ENCODE assay signal across 1 cellular context in the genomic region with DNA sequence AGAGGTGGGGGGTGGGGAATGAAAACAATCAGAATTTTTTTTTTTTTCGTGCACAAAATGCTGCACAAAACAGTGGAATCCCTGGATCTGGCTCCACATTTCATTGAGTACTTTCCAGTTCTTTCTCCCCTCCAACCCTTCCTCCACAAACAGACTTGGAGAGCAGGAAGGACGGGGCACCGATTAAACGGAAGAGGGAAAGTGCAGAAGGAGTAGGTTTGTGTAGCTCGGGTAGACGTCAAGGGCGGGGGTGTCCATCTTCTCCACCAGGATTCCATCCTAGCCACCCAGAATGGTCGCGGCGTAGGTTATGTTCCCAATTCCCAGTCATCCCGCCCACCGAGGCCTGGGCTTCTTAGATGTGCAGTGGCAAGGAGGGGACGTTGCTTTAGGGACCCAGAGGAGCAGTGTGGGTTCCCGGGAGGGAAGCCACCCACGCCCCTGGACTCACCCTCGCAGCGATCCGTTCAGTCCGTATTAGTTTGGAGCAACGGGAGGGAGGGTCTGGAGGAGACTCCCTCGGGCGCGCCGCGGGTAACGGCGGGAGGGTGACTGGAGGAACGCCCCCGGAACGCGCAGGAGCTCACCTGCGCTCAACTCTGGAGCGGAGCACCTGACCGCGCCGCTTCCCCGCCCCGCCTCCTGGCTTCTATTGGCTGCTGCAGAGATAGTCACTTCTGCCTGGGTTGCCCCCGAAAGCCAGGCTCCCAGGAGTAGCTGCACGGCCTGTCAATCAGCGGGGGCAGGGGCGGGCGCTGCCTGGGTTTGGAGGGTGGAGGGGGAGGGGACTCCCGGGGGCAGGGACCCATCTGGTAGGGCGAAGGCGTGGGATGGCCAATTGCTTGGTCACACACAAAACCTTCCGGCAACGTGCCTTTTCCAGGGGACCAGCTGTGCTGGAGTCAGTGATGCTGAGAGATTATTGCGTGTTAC.
TF ChIP-seq lines count a peak whose summit lies in the region.

A gene with protein sequence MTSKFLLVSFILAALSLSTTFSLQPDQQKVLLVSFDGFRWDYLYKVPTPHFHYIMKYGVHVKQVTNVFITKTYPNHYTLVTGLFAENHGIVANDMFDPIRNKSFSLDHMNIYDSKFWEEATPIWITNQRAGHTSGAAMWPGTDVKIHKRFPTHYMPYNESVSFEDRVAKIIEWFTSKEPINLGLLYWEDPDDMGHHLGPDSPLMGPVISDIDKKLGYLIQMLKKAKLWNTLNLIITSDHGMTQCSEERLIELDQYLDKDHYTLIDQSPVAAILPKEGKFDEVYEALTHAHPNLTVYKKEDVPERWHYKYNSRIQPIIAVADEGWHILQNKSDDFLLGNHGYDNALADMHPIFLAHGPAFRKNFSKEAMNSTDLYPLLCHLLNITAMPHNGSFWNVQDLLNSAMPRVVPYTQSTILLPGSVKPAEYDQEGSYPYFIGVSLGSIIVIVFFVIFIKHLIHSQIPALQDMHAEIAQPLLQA (minus strand): TSS at position 624 of the 933 bp plus-strand sequence. CDS start 2,718 bp downstream, outside the sequence.

TF ChIP-seq in K562, 482 proteins besides CTCF, POLR2A, EP300 and RAD21 (continued from another document):
- TF ChIP-seq BCLAF1 (IDR thresholded peaks at IDR 0.05; ENCODE audit: borderline replicate concordance in 1 of 2, control insufficient read depth in 1 of 2, low read depth in 2 of 2, low read length in 1 of 2): no peak
- no peak for TF ChIP-seq SMAD3 (CRISPR knock-in tag; conservative IDR thresholded peaks at IDR 0.05)
- no peak for TF ChIP-seq GATA2 (CRISPR knock-in tag; IDR thresholded peaks at IDR 0.05)
- no peak for TF ChIP-seq ZZZ3 (IDR thresholded peaks at IDR 0.05)
- no peak for TF ChIP-seq GABPB2 (CRISPR knock-in tag; conservative IDR thresholded peaks at IDR 0.05)
- no peak for TF ChIP-seq SIX5 (IDR thresholded peaks at IDR 0.05; ENCODE audit: borderline replicate concordance in 1 of 2, insufficient read depth in 1 of 2, low read depth in 1 of 2, low read length in 2 of 2)
- TF ChIP-seq, protein P1, sequence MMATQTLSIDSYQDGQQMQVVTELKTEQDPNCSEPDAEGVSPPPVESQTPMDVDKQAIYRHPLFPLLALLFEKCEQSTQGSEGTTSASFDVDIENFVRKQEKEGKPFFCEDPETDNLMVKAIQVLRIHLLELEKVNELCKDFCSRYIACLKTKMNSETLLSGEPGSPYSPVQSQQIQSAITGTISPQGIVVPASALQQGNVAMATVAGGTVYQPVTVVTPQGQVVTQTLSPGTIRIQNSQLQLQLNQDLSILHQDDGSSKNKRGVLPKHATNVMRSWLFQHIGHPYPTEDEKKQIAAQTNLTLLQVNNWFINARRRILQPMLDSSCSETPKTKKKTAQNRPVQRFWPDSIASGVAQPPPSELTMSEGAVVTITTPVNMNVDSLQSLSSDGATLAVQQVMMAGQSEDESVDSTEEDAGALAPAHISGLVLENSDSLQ (IDR thresholded peaks at IDR 0.05): peak; percentile 90
- TF ChIP-seq NFYB (IDR thresholded peaks at IDR 0.05; ENCODE audit: extremely low read depth, insufficient read length): peak; percentile 38
